1 cellular context compared by ENCODE assay signal in the genomic region with DNA sequence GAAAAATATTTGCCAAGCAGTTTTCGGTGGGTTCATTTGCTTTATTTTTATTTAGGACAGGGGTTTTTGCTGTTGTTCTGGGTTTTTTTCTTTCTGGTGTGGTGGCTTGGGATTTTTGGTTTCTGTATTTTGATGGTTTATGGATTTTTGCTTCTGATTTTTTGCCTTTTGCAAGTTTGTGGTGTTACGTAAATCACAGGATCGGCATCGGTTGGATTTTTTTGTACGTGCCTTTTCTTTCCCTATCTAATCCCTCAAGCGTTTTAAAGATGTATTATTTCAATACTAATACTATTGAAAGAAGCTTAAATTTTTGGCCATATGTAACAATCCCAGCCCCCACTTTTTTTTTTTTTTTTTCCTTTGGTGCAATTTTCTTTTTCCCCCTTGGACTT.
TF ChIP-seq lines count a peak whose summit lies in the region.

No MANE protein-coding gene starts in this region.

TF ChIP-seq in IMR-90, 13 proteins besides CTCF, POLR2A, EP300 and RAD21:
- TF ChIP-seq BHLHE40 (IDR thresholded peaks at IDR 0.05; ENCODE audit: low read depth, low read length): no peak
